2 cellular contexts compared by ENCODE assay signal in genomic region chr4:62531250-62531649, GRCh38.
A peak's percentile ranks its signal among the peaks of the same experiment; 100 is the strongest.
TF ChIP-seq lines count a peak whose summit lies in the region.

No MANE protein-coding gene starts in this region.

TF ChIP-seq in GM23338, 12 proteins besides CTCF, POLR2A, EP300 and RAD21 (continued from another document):
- TF ChIP-seq ZNF462 (CRISPR knock-in tag; IDR thresholded peaks at IDR 0.05): peak; percentile 46; the same call in 1 of the 2 replicates
TF ChIP-seq in GM23338: peak in this region for 1.

TF ChIP-seq in WTC11, 78 proteins besides CTCF, POLR2A, EP300 and RAD21 (continued from another document):
- TF ChIP-seq ZNF532 (CRISPR knock-in tag; IDR thresholded peaks at IDR 0.05; ENCODE audit: borderline replicate concordance) (no peak), RELA (CRISPR knock-in tag; IDR thresholded peaks at IDR 0.05; ENCODE audit: borderline replicate concordance) (no peak), TP53 (CRISPR knock-in tag; IDR thresholded peaks at IDR 0.05) (no peak), ELF4 (CRISPR knock-in tag; IDR thresholded peaks at IDR 0.05; ENCODE audit: low read depth) (no peak), JUN (CRISPR knock-in tag; IDR thresholded peaks at IDR 0.05) (no peak), GABPB1 (CRISPR knock-in tag; IDR thresholded peaks at IDR 0.05) (no peak), ZNF396 (CRISPR knock-in tag; IDR thresholded peaks at IDR 0.05; ENCODE audit: borderline replicate concordance) (no peak), ZNF138 (CRISPR knock-in tag; conservative IDR thresholded peaks at IDR 0.05) (no peak), FOXK1 (CRISPR knock-in tag; IDR thresholded peaks at IDR 0.05) (no peak), NFYB (CRISPR knock-in tag; conservative IDR thresholded peaks at IDR 0.05; ENCODE audit: low read depth) (no peak), ESRRA (CRISPR knock-in tag; IDR thresholded peaks at IDR 0.05; ENCODE audit: borderline replicate concordance) (no peak), MYBL2 (CRISPR knock-in tag; IDR thresholded peaks at IDR 0.05) (no peak)
- TF ChIP-seq, protein P1, sequence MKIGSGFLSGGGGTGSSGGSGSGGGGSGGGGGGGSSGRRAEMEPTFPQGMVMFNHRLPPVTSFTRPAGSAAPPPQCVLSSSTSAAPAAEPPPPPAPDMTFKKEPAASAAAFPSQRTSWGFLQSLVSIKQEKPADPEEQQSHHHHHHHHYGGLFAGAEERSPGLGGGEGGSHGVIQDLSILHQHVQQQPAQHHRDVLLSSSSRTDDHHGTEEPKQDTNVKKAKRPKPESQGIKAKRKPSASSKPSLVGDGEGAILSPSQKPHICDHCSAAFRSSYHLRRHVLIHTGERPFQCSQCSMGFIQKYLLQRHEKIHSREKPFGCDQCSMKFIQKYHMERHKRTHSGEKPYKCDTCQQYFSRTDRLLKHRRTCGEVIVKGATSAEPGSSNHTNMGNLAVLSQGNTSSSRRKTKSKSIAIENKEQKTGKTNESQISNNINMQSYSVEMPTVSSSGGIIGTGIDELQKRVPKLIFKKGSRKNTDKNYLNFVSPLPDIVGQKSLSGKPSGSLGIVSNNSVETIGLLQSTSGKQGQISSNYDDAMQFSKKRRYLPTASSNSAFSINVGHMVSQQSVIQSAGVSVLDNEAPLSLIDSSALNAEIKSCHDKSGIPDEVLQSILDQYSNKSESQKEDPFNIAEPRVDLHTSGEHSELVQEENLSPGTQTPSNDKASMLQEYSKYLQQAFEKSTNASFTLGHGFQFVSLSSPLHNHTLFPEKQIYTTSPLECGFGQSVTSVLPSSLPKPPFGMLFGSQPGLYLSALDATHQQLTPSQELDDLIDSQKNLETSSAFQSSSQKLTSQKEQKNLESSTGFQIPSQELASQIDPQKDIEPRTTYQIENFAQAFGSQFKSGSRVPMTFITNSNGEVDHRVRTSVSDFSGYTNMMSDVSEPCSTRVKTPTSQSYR (CRISPR knock-in tag; IDR thresholded peaks at IDR 0.05): no peak
- TF ChIP-seq, protein P2, sequence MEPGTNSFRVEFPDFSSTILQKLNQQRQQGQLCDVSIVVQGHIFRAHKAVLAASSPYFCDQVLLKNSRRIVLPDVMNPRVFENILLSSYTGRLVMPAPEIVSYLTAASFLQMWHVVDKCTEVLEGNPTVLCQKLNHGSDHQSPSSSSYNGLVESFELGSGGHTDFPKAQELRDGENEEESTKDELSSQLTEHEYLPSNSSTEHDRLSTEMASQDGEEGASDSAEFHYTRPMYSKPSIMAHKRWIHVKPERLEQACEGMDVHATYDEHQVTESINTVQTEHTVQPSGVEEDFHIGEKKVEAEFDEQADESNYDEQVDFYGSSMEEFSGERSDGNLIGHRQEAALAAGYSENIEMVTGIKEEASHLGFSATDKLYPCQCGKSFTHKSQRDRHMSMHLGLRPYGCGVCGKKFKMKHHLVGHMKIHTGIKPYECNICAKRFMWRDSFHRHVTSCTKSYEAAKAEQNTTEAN (CRISPR knock-in tag; IDR thresholded peaks at IDR 0.05): no peak
- TF ChIP-seq, protein P3, sequence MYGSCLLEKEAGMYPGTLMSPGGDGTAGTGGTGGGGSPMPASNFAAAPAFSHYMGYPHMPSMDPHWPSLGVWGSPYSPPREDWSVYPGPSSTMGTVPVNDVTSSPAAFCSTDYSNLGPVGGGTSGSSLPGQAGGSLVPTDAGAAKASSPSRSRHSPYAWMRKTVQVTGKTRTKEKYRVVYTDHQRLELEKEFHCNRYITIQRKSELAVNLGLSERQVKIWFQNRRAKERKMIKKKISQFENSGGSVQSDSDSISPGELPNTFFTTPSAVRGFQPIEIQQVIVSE (CRISPR knock-in tag; IDR thresholded peaks at IDR 0.05; ENCODE audit: borderline replicate concordance): no peak
